Comparison of ENCODE assay signal across 8 cellular contexts in the genomic region with DNA sequence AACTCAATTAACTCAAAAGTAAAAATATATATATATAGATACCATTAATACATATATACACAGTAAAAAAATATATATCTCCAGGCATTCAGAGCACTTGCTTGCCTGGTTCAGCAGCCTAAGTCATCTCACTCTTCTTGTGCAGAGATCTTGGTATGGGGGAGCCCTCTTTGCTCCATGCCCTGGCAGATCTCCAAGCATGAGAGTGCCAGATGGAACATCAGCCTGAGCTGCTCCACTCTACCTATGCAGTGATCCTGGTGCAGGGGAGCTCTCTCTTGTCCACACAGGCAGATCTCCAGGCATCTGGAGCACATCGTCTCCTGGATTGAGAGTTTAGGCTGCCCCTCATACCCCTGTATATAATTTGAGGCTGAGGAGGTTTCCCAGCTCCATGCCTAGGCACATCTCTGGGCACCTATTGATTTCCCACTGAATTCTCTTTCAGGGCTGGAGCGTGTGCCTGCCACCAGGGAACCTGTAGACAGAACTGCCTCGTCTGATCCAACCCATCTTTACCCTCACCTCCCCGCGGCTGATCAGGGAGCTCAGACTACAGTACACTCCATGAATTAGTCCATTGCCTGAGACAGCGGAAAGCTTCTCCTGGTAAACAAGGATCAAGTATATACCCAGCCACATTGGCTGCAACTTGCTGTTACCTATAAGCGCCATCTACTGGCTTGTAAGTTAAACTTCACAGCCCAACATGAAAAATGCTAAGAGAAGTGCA.
DNase-seq lines count a peak whose midpoint lies in the region; ATAC-seq and TF ChIP-seq lines count a peak whose summit lies in the region.

No MANE protein-coding gene starts in this region.

- no peak overlapping the region for H3K27ac Mint-ChIP-seq in nephron progenitor cell
- no peak overlapping the region for H3K27ac Mint-ChIP-seq in naive thymus-derived CD4-positive, alpha-beta T cell

- intact Hi-C loops in naive thymus-derived CD4-positive, alpha-beta T cell (cut with micrococcal nuclease) = no loop called here

- peak; percentile 10 for DNase-seq in AG08395 (ENCODE audit: low spot score)
- peak; percentile 60 for DNase-seq in NCI-H524 treated with DMSO at 0.1 percent for 48 hours (lab: John Stamatoyannopoulos, UW)
- peak; percentile 50 for DNase-seq in ecto neural progenitor cell (ENCODE audit: low spot score)
- peak; percentile 29 for DNase-seq in nephron progenitor cell
- no peak for DNase-seq in activated naive CD4-positive, alpha-beta T cell treated with Interleukin-2 at 50 U/mL for 16 hours
- DNase-seq in naive thymus-derived CD4-positive, alpha-beta T cell = no peak

- peaks cover 12% of the 10 kb centered on the region for H3K27me3 Mint-ChIP-seq in nephron progenitor cell (ENCODE audit: low read depth, poor library complexity)
- no peaks in the 10 kb centered on the region for H3K27me3 Mint-ChIP-seq in naive thymus-derived CD4-positive, alpha-beta T cell

- no peaks in the 10 kb centered on the region for H3K27me3 ChIP-seq in naive thymus-derived CD4-positive, alpha-beta T cell (ENCODE audit: control insufficient read depth in 2 of 2, insufficient read depth in 2 of 2, low read length in 2 of 2)

- H3K4me1 ChIP-seq in naive thymus-derived CD4-positive, alpha-beta T cell (ENCODE audit: control insufficient read depth in 2 of 2, insufficient read depth in 2 of 2, low read length in 2 of 2) = no peaks in the 10 kb centered on the region

- TF ChIP-seq CTCF in nephron progenitor cell (IDR thresholded peaks at IDR 0.05) = peak; percentile 61

- peaks cover 46% of the 10 kb centered on the region for H3K9me3 Mint-ChIP-seq in nephron progenitor cell
- H3K9me3 Mint-ChIP-seq in naive thymus-derived CD4-positive, alpha-beta T cell = peaks cover 5 to 52% (median 31%) of the 10 kb centered on the region in 11 donors

- POLR2A ChIA-PET in naive thymus-derived CD4-positive, alpha-beta T cell (lab: Charles Lee) = no interaction called here

- no peaks in the 10 kb centered on the region for H3K36me3 ChIP-seq in naive thymus-derived CD4-positive, alpha-beta T cell (ENCODE audit: control insufficient read depth in 2 of 3, insufficient read depth in 3 of 3, low read length in 3 of 3)

- no peak overlapping the region for H3K4me3 ChIP-seq in naive thymus-derived CD4-positive, alpha-beta T cell (ENCODE audit: low read length)

- no peaks in the 10 kb centered on the region for H3K4me1 Mint-ChIP-seq in nephron progenitor cell
- no peaks in the 10 kb centered on the region for H3K4me1 Mint-ChIP-seq in naive thymus-derived CD4-positive, alpha-beta T cell

- no peak overlapping the region for H3K27ac ChIP-seq in naive thymus-derived CD4-positive, alpha-beta T cell (ENCODE audit: low read depth, low read length)

- CTCF ChIA-PET in naive thymus-derived CD4-positive, alpha-beta T cell (lab: Charles Lee) = no interaction called here

- H3K9me3 ChIP-seq in naive thymus-derived CD4-positive, alpha-beta T cell (ENCODE audit: control insufficient read depth in 2 of 3, low read length in 3 of 3) = peaks cover 0 to 10% (median 0%) of the 10 kb centered on the region in 3 experiments

- no peaks in the 10 kb centered on the region for H3K36me3 Mint-ChIP-seq in nephron progenitor cell (ENCODE audit: low read depth)
- peaks cover 0 to 4% (median 0%) of the 10 kb centered on the region in 5 donors for H3K36me3 Mint-ChIP-seq in naive thymus-derived CD4-positive, alpha-beta T cell

- peak; percentile 87 for ATAC-seq in GM18867 (IDR thresholded peaks at IDR 0.05; ENCODE audit: unreplicated experiment)
- peak; percentile 65 for ATAC-seq in HG03097 (IDR thresholded peaks at IDR 0.05; ENCODE audit: low FRiP score, unreplicated experiment)
- ATAC-seq in naive thymus-derived CD4-positive, alpha-beta T cell = no peak

- no peak overlapping the region for H3K4me3 Mint-ChIP-seq in nephron progenitor cell
- no peak overlapping the region for H3K4me3 Mint-ChIP-seq in naive thymus-derived CD4-positive, alpha-beta T cell

Comparison
In these comparisons a context has a peak if more than half of its experiments do, and no peak if none do; other contexts are left out.
1. DNase-seq: peak in AG08395 (single experiment), NCI-H524 treated with DMSO at 0.1 percent for 48 hours (single experiment), ecto neural progenitor cell (single experiment) and nephron progenitor cell (single experiment); none in activated naive CD4-positive, alpha-beta T cell treated with Interleukin-2 at 50 U/mL for 16 hours (single experiment) and naive thymus-derived CD4-positive, alpha-beta T cell (0 of 9).